Comparison of ENCODE assay signal across 15 cellular contexts in genomic region chr10:84341538-84341856, GRCh38. TPM values are rescaled to one million over a fixed set of nuclear protein-coding genes. Genes with fewer than 3 reads are reported as not detected.
A peak's percentile ranks its signal among the peaks of the same experiment; 100 is the strongest.
DNase-seq lines count a peak whose midpoint lies in the region; ATAC-seq lines count a peak whose summit lies in the region.
"Had no signal": no experiment of that assay in that cellular context is flagged by ENCODE, and none has a peak within 500 bp of the region (broad histone marks: within the 10 kb centered on the region; RNA-seq: fewer than 3 reads in every experiment).

No MANE protein-coding gene starts in this region.

- no peak overlapping the region for H3K4me3 Mint-ChIP-seq in activated naive CD8-positive, alpha-beta T cell treated with anti-CD3 and anti-CD28 coated beads for 36 hours
- peak overlapping the region in 7 of 10 donors; percentile 25 to 64 (median 44) for H3K4me3 Mint-ChIP-seq in naive thymus-derived CD8-positive, alpha-beta T cell
- H3K4me3 Mint-ChIP-seq: mesothelial cell of epicardium had no signal

- H3K9me3 Mint-ChIP-seq in activated naive CD8-positive, alpha-beta T cell treated with anti-CD3 and anti-CD28 coated beads for 36 hours: no peaks in the 10 kb centered on the region
- no peaks in the 10 kb centered on the region for H3K9me3 Mint-ChIP-seq in naive thymus-derived CD8-positive, alpha-beta T cell
- H3K9me3 Mint-ChIP-seq: mesothelial cell of epicardium had no signal

- H3K27ac Mint-ChIP-seq in activated naive CD8-positive, alpha-beta T cell treated with anti-CD3 and anti-CD28 coated beads for 36 hours: peak overlapping the region; percentile 70
- peak overlapping the region in 5 of 10 donors; percentile 53 to 73 (median 54) for H3K27ac Mint-ChIP-seq in naive thymus-derived CD8-positive, alpha-beta T cell
- H3K27ac Mint-ChIP-seq: mesothelial cell of epicardium had no signal

- POLR2A ChIA-PET in naive thymus-derived CD8-positive, alpha-beta T cell (lab: Charles Lee): no interaction called here

- H3K9me3 ChIP-seq in HUES6 (ENCODE audit: control insufficient read depth, insufficient read depth, low read depth, low read length): peaks cover 3% of the 10 kb centered on the region; the same call in 1 of the 2 replicates
- H3K9me3 ChIP-seq: spleen, thyroid gland had no signal

- H3K9ac ChIP-seq in HUES6 (ENCODE audit: low read length): no peak overlapping the region
- H3K9ac ChIP-seq: parathyroid adenoma had no signal

- H3K4me3 ChIP-seq in HUES6 (ENCODE audit: low read depth, low read length): 0 out of 2 replicates have a peak overlapping the region, but pooled peaks have one; percentile 7
- H3K4me3 ChIP-seq: spleen, thyroid gland had no signal

- ATAC-seq in naive thymus-derived CD8-positive, alpha-beta T cell: peak in 1 of 2 donors; percentile 14
- no peak for ATAC-seq in HG03439 (IDR thresholded peaks at IDR 0.05; ENCODE audit: unreplicated experiment)
- ATAC-seq: Right ventricle myocardium inferior had no signal

- H3K27ac ChIP-seq in HUES6 (ENCODE audit: low read depth, low read length): no peak overlapping the region
- H3K27ac ChIP-seq: parathyroid adenoma, thyroid gland had no signal

- peaks cover 20% of the 10 kb centered on the region for H3K36me3 Mint-ChIP-seq in activated naive CD8-positive, alpha-beta T cell treated with anti-CD3 and anti-CD28 coated beads for 36 hours
- H3K36me3 Mint-ChIP-seq in naive thymus-derived CD8-positive, alpha-beta T cell: peaks cover 0 to 7% (median 1%) of the 10 kb centered on the region in 3 donors

- H3K4me1 ChIP-seq in HUES6 (ENCODE audit: control insufficient read depth, insufficient read depth, low read length): peaks cover 27% of the 10 kb centered on the region

- H3K4me1 Mint-ChIP-seq in activated naive CD8-positive, alpha-beta T cell treated with anti-CD3 and anti-CD28 coated beads for 36 hours: peaks cover 50% of the 10 kb centered on the region
- peaks cover 40 to 61% (median 54%) of the 10 kb centered on the region in 4 donors for H3K4me1 Mint-ChIP-seq in naive thymus-derived CD8-positive, alpha-beta T cell

- peak; percentile 44 for DNase-seq in activated CD4-positive, alpha-beta T cell treated with anti-CD3 and anti-CD28 coated beads for 48 hours
- no peak for DNase-seq in activated CD4-positive, alpha-beta T cell treated with anti-CD3 and anti-CD28 coated beads, Interleukin-2, amount 50 U/mL, for 1 hour
- no peak for DNase-seq in activated naive CD8-positive, alpha-beta T cell treated with anti-CD3 and anti-CD28 coated beads for 36 hours
- DNase-seq in naive thymus-derived CD8-positive, alpha-beta T cell: no peak
- no peak for DNase-seq in NCI-H526 treated with DMSO at 0.1 percent for 48 hours (lab: John Stamatoyannopoulos, UW)
- no peak for DNase-seq in activated CD4-positive, CD25-positive, alpha-beta regulatory T cell treated with anti-CD3 and anti-CD28 coated beads, Interleukin-2, amount 50 U/mL, for 72 hours
- DNase-seq: NCI-H1417 treated with DMSO at 0.1 percent for 48 hours, NCI-H524 treated with DMSO at 0.1 percent for 48 hours, spleen, thyroid gland had no signal

- H3K27me3 ChIP-seq in HUES6 (ENCODE audit: control insufficient read depth, insufficient read depth, low read length): no peaks in the 10 kb centered on the region
- H3K27me3 ChIP-seq: spleen, thyroid gland had no signal

- no peaks in the 10 kb centered on the region; the same call in 1 of the 2 replicates for H3K36me3 ChIP-seq in HUES6 (ENCODE audit: control insufficient read depth, insufficient read depth, low read length)
- H3K36me3 ChIP-seq: spleen, thyroid gland had no signal

- H3K27me3 Mint-ChIP-seq in activated naive CD8-positive, alpha-beta T cell treated with anti-CD3 and anti-CD28 coated beads for 36 hours: no peaks in the 10 kb centered on the region
- H3K27me3 Mint-ChIP-seq in naive thymus-derived CD8-positive, alpha-beta T cell: no peaks in the 10 kb centered on the region

RNA-seq across cellular contexts. Expression of gene CCSER2, which starts 13.1 kb away (rescaled TPM):
- total RNA-seq in activated naive CD8-positive, alpha-beta T cell treated with anti-CD3 and anti-CD28 coated beads for 36 hours: 10 to 100 TPM; 42.4 to 43.8 TPM
- 10 to 100 TPM; 95.1 to 95.5 TPM for total RNA-seq in naive thymus-derived CD8-positive, alpha-beta T cell
- polyA plus RNA-seq in naive thymus-derived CD8-positive, alpha-beta T cell: 100 to 1,000 TPM in 1 of 3 donors, 10 to 100 TPM in 2; 70.4 to 109 (median 72.9) TPM
